23 cellular contexts compared by ENCODE assay signal in the genomic region with DNA sequence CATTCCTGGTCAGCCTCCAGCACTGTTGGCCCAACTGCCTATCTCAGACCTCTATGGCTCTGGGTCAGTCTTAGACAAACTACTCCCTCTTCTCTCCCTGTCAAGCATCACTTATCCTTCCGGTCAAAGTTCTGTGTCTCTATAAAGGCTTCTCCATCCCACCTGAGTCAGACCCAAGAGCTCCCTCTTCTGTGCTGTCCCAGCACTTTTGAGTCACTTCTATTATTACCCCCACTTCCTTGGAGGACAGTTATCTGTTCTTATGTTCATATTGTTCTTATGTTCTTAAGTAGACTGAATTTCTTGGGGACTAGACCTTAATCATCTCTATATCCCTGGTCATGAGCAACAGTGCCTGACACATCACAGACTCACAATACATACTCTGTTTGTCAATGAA. TPM values are rescaled to one million over a fixed set of nuclear protein-coding genes. Genes with fewer than 3 reads are reported as not detected.
DNase-seq lines count a peak whose midpoint lies in the region; ATAC-seq and TF ChIP-seq lines count a peak whose summit lies in the region.
"Had no signal": no experiment of that assay in that cellular context is flagged by ENCODE, and none has a peak within 500 bp of the region (broad histone marks: within the 10 kb centered on the region; RNA-seq: fewer than 3 reads in every experiment).

No MANE protein-coding gene starts in this region.

- H3K4me1 ChIP-seq in Caco-2, result no peaks in the 10 kb centered on the region
- H3K4me1 ChIP-seq: prostate gland, uterus had no signal

- H3K4me3 Mint-ChIP-seq in activated CD4-positive, alpha-beta T cell treated with anti-CD3 and anti-CD28 coated beads, Interleukin-2, amount 10 ng/mL, durations not matched to agents 24 days and 14 days, result no peak overlapping the region
- H3K4me3 Mint-ChIP-seq in Caco-2 (ENCODE audit: unreplicated experiment), result no peak overlapping the region
- no peak overlapping the region for H3K4me3 Mint-ChIP-seq in T-cell
- H3K4me3 Mint-ChIP-seq: HFFc6 had no signal

- no peak for DNase-seq in activated CD4-positive, alpha-beta T cell treated with anti-CD3 and anti-CD28 coated beads, Interleukin-2, amount 10 ng/mL, durations not matched to agents 24 days and 14 days
- DNase-seq in activated CD4-positive, alpha-beta T cell treated with anti-CD3 and anti-CD28 coated beads for 4 hours, result no peak
- DNase-seq in Caco-2 (peak; percentile 46 to 50), T-cell (no peak), epithelial cell of proximal tubule (ENCODE audit: low read depth) (no peak), ACHN (no peak)
- DNase-seq: 8988T; aorta; DMS53; effector memory CD4-positive, alpha-beta T cell; HFFc6; mucosa of descending colon; NCI-H187 treated with DMSO at 0.1 percent for 48 hours; NCI-H345; NK-92 treated with Interleukin-12 subunit alpha and Interleukin-12 subunit beta, amount 100 ng/mL, for 24 hours; stimulated activated CD4-positive, alpha-beta T cell treated with anti-CD3 and anti-CD28 coated beads, Interleukin-4, amount 100 ng/mL, for 1 hour; SW 1271; uterus had no signal

- H3K9me3 ChIP-seq in Caco-2, result no peaks in the 10 kb centered on the region
- H3K9me3 ChIP-seq: mucosa of descending colon, prostate gland, uterus had no signal

- no peaks in the 10 kb centered on the region for H3K9me3 Mint-ChIP-seq in activated CD4-positive, alpha-beta T cell treated with anti-CD3 and anti-CD28 coated beads, Interleukin-2, amount 10 ng/mL, durations not matched to agents 24 days and 14 days
- H3K9me3 Mint-ChIP-seq in Caco-2 (ENCODE audit: unreplicated experiment) (no peaks in the 10 kb centered on the region), T-cell (no peaks in the 10 kb centered on the region)
- H3K9me3 Mint-ChIP-seq: HFFc6 had no signal

- H3K4me3 ChIP-seq in Caco-2 (ENCODE audit: low read depth, low read length), result no peak overlapping the region
- no peak overlapping the region for H3K4me3 ChIP-seq in epithelial cell of proximal tubule (ENCODE audit: low read depth, low read length)
- H3K4me3 ChIP-seq: mucosa of descending colon, prostate gland, smooth muscle cell, uterus had no signal

- H3K27ac Mint-ChIP-seq in activated CD4-positive, alpha-beta T cell treated with anti-CD3 and anti-CD28 coated beads, Interleukin-2, amount 10 ng/mL, durations not matched to agents 24 days and 14 days, result peak overlapping the region; percentile 28
- H3K27ac Mint-ChIP-seq in Caco-2 (ENCODE audit: unreplicated experiment), result no peak overlapping the region
- peak overlapping the region; percentile 35 to 77 for H3K27ac Mint-ChIP-seq in T-cell
- H3K27ac Mint-ChIP-seq: HFFc6 had no signal

- no peak for ATAC-seq in T-cell (replicated peaks in 1 of 4)
- ATAC-seq in HG03039 (IDR thresholded peaks at IDR 0.05; ENCODE audit: unreplicated experiment), result no peak
- ATAC-seq in HG03442 (IDR thresholded peaks at IDR 0.05; ENCODE audit: unreplicated experiment), result no peak
- ATAC-seq: mucosa of descending colon had no signal

- TF ChIP-seq CTCF in Caco-2 (IDR thresholded peaks at IDR 0.05; ENCODE audit: insufficient read depth in 1 of 2, low read depth in 1 of 2, low read length in 1 of 2, severe bottlenecking in 1 of 2, unreplicated experiment in 1 of 2), result peak; percentile 16 to 51
- peak; percentile 42 for TF ChIP-seq CTCF in epithelial cell of proximal tubule (conservative IDR thresholded peaks at IDR 0.05; ENCODE audit: low read depth, low read length)

- H3K27me3 Mint-ChIP-seq in activated CD4-positive, alpha-beta T cell treated with anti-CD3 and anti-CD28 coated beads, Interleukin-2, amount 10 ng/mL, durations not matched to agents 24 days and 14 days, result peaks cover 27% of the 10 kb centered on the region
- no peaks in the 10 kb centered on the region for H3K27me3 Mint-ChIP-seq in Caco-2 (ENCODE audit: insufficient read depth, unreplicated experiment)
- H3K27me3 Mint-ChIP-seq in T-cell, result no peaks in the 10 kb centered on the region

- H3K36me3 Mint-ChIP-seq in activated CD4-positive, alpha-beta T cell treated with anti-CD3 and anti-CD28 coated beads, Interleukin-2, amount 10 ng/mL, durations not matched to agents 24 days and 14 days (ENCODE audit: low read depth), result peaks cover 5% of the 10 kb centered on the region
- H3K36me3 Mint-ChIP-seq in Caco-2 (ENCODE audit: insufficient read depth, unreplicated experiment) (no peaks in the 10 kb centered on the region), T-cell (no peaks in the 10 kb centered on the region)

- no peaks in the 10 kb centered on the region for H3K36me3 ChIP-seq in Caco-2 (ENCODE audit: control insufficient read depth, insufficient read depth, low read length)
- H3K36me3 ChIP-seq: prostate gland, uterus had no signal

- in situ Hi-C loops in ACHN (cut with HindIII; ENCODE audit: low pct_ligation_motif_present, low pct_unique_long_range_greater_than_20kb, low sequenced_read_pairs), result no loop called here

- peaks cover 71% of the 10 kb centered on the region for H3K4me1 Mint-ChIP-seq in activated CD4-positive, alpha-beta T cell treated with anti-CD3 and anti-CD28 coated beads, Interleukin-2, amount 10 ng/mL, durations not matched to agents 24 days and 14 days
- peaks cover 6% of the 10 kb centered on the region for H3K4me1 Mint-ChIP-seq in Caco-2 (ENCODE audit: low read depth, unreplicated experiment)
- peaks cover 67 to 77% (median 73%) of the 10 kb centered on the region in 3 donors for H3K4me1 Mint-ChIP-seq in T-cell

- no peaks in the 10 kb centered on the region for H3K27me3 ChIP-seq in Caco-2 (replicated peaks; ENCODE audit: control insufficient read depth, insufficient read depth, low read length)
- H3K27me3 ChIP-seq: uterus had no signal

- BruUV-seq in Caco-2 (replicated peaks; lab: Mats Ljungman, UMichigan), result no TSS peak

- POLR2A ChIA-PET in Caco-2 (lab: Charles Lee), result no interaction called here
- POLR2A ChIA-PET in T-cell (lab: Charles Lee), result no interaction called here

- CTCF ChIA-PET in Caco-2 (lab: Charles Lee), result interaction anchor here (0.6 to 1.3 kb wide), 6 partner anchors 62 to 295 kb away, joined by 3 to 10 read pairs (median 4); no protein-coding TSS in a partner anchor
- CTCF ChIA-PET in T-cell (lab: Charles Lee), result interaction anchor here in 1 of 2 donors (1.2 kb wide), 1 partner anchor 68 kb away, joined by 3 read pairs; no protein-coding TSS in a partner anchor

- intact Hi-C loops in activated CD4-positive, alpha-beta T cell treated with anti-CD3 and anti-CD28 coated beads, Interleukin-2, amount 10 ng/mL, durations not matched to agents 24 days and 14 days (cut with micrococcal nuclease), result no loop called here
- intact Hi-C loops in Caco-2 (cut with micrococcal nuclease; ENCODE audit: unreplicated experiment), result loop anchor here (1.0 kb wide), 3 partner anchors 25 to 67 kb away; no protein-coding TSS in a partner anchor

RNA-seq across cellular contexts. Expression of gene IL10, which starts 29.2 kb away (rescaled TPM):
- total RNA-seq in activated CD4-positive, alpha-beta T cell treated with anti-CD3 and anti-CD28 coated beads, Interleukin-2, amount 10 ng/mL, durations not matched to agents 24 days and 14 days, result 3.4 TPM in 2 replicates
- total RNA-seq in Caco-2 (2022) (not detected in 2 replicates), T-cell (1 to 10 TPM in 1 of 5 donors, under 1 TPM in 2, not detected in 2; 0.19 to 1.1 (median 0.26) TPM), epithelial cell of proximal tubule (not detected in 2 replicates)
- total RNA-seq: HFFc6, prostate gland had no signal

RNA-seq across cellular contexts. Expression of gene IL19, which starts 30.9 kb away (rescaled TPM):
- total RNA-seq in activated CD4-positive, alpha-beta T cell treated with anti-CD3 and anti-CD28 coated beads, Interleukin-2, amount 10 ng/mL, durations not matched to agents 24 days and 14 days, result not detected in 2 replicates
- total RNA-seq in Caco-2 (2022) (not detected in 2 replicates), T-cell (not detected), epithelial cell of proximal tubule (not detected in 2 replicates)
- total RNA-seq: aorta, HFFc6, left lobe of liver, mucosa of descending colon, prostate gland, smooth muscle cell had no signal

Comparison
In these comparisons a context has a peak if more than half of its experiments do, and no peak if none do; other contexts are left out.
1. DNase-seq: peak in Caco-2 (2 of 2); none in activated CD4-positive, alpha-beta T cell treated with anti-CD3 and anti-CD28 coated beads, Interleukin-2, amount 10 ng/mL, durations not matched to agents 24 days and 14 days (single experiment), activated CD4-positive, alpha-beta T cell treated with anti-CD3 and anti-CD28 coated beads for 4 hours (0 of 2), T-cell (0 of 34), epithelial cell of proximal tubule (single experiment) and ACHN (single experiment).